Comparison of ENCODE assay signal across 19 cellular contexts in genomic region chr20:33276303-33277113, GRCh38. TPM values are rescaled to one million over a fixed set of nuclear protein-coding genes. Genes with fewer than 3 reads are reported as not detected.
DNase-seq lines count a peak whose midpoint lies in the region; ATAC-seq, FAIRE-seq and TF ChIP-seq lines count a peak whose summit lies in the region.
"Had no signal": no experiment of that assay in that cellular context is flagged by ENCODE, and none has a peak within 500 bp of the region (broad histone marks: within the 10 kb centered on the region; RNA-seq: fewer than 3 reads in every experiment).

No MANE protein-coding gene starts in this region.

- no peak overlapping the region for H4K5ac ChIP-seq in IMR-90 (ENCODE audit: low read depth, low read length)
- H4K5ac ChIP-seq in H1 (ENCODE audit: insufficient read length, low read depth, low read length), result no peak overlapping the region

- TF ChIP-seq POLR2A in IMR-90 (IDR thresholded peaks at IDR 0.05; ENCODE audit: low read depth, low read length) (no peak), H1 (IDR thresholded peaks at IDR 0.05; ENCODE audit: control extremely low read depth in 1 of 2, low read depth in 2 of 2, low read length in 2 of 2) (no peak), ovary (IDR thresholded peaks at IDR 0.05) (no peak)

- no peaks in the 10 kb centered on the region for H3F3A ChIP-seq in neural progenitor cell (ENCODE audit: low read depth)

- ATAC-seq in IMR-90 (ENCODE audit: low read depth) (no peak), left ventricle myocardium superior (no peak)

- H3K9ac ChIP-seq in IMR-90 (ENCODE audit: low read depth, low read length), result no peak overlapping the region
- H3K9ac ChIP-seq in H1 (replicated peaks in 1 of 4; ENCODE audit: extremely low read depth in 1 of 4, low read depth in 3 of 4, low read length in 3 of 4), result no peak overlapping the region
- no peak overlapping the region for H3K9ac ChIP-seq in neural progenitor cell

- TF ChIP-seq EP300 in H1 (IDR thresholded peaks at IDR 0.05; ENCODE audit: borderline replicate concordance in 1 of 2, low read depth in 2 of 2, low read length in 2 of 2) (no peak), ovary (IDR thresholded peaks at IDR 0.05) (no peak)

- peaks cover 2% of the 10 kb centered on the region; the same call in 1 of the 2 replicates for H3K23me2 ChIP-seq in H1 (ENCODE audit: low read depth, low read length)

- H3K14ac ChIP-seq in IMR-90 (replicated peaks; ENCODE audit: low read depth, low read length), result no peak overlapping the region
- no peak overlapping the region for H3K14ac ChIP-seq in H1 (ENCODE audit: insufficient read length)

- in situ Hi-C loops in IMR-90 (cut with MboI; ENCODE audit: low sequenced_read_pairs), result no loop called here

- H3K56ac ChIP-seq in IMR-90 (ENCODE audit: extremely low read depth, insufficient read depth, low read length), result no peak overlapping the region
- no peak overlapping the region for H3K56ac ChIP-seq in H1 (replicated peaks; ENCODE audit: insufficient read length, low read depth, low read length)

- no peaks in the 10 kb centered on the region for H3K9me1 ChIP-seq in IMR-90 (ENCODE audit: insufficient read depth, low read length)

- H3K79me2 ChIP-seq in H1 (ENCODE audit: control insufficient read depth in 1 of 2, insufficient read depth in 2 of 2, low read length in 2 of 2) (no peaks in the 10 kb centered on the region), neural progenitor cell (ENCODE audit: low read depth) (no peaks in the 10 kb centered on the region)

- H4K8ac ChIP-seq in IMR-90 (ENCODE audit: low read depth in 2 of 2, low read length in 2 of 2) (no peak overlapping the region), H1 (ENCODE audit: extremely low read depth, insufficient read depth, low read length) (no peak overlapping the region)

- H3K18ac ChIP-seq in IMR-90 (ENCODE audit: low read depth, low read length) (no peak overlapping the region), H1 (ENCODE audit: extremely low read depth, low read length) (peak overlapping the region; percentile 27; the same call in 1 of the 2 replicates)

- no peaks in the 10 kb centered on the region for H3K4me1 ChIP-seq in IMR-90 (ENCODE audit: control insufficient read depth, insufficient read depth, low read length)
- H3K4me1 ChIP-seq in H1 (replicated peaks in 1 of 4; ENCODE audit: control insufficient read depth in 3 of 4, insufficient read depth in 4 of 4, low read length in 3 of 4), result peaks cover 0 to 14% (median 11%) of the 10 kb centered on the region in 4 experiments; a peak in 6 of 7 replicates
- peaks cover 13% of the 10 kb centered on the region for H3K4me1 ChIP-seq in neural progenitor cell
- H3K4me1 ChIP-seq in ovary (ENCODE audit: insufficient read depth), result no peaks in the 10 kb centered on the region

- no peaks in the 10 kb centered on the region for H3K79me1 ChIP-seq in IMR-90 (ENCODE audit: low read depth in 1 of 2, low read length in 2 of 2)
- no peaks in the 10 kb centered on the region for H3K79me1 ChIP-seq in H1 (ENCODE audit: low read depth, low read length)

- H3K27me3 Mint-ChIP-seq in neural progenitor cell (ENCODE audit: insufficient read depth, low read depth), result peaks cover 23% of the 10 kb centered on the region

- CTCF ChIA-PET in IMR-90 (lab: Yijun Ruan, JAX), result no interaction called here
- CTCF ChIA-PET in H1 (lab: Charles Lee; ENCODE audit: partially characterized antibody), result interaction anchor here (1.4 to 4.6 kb wide), 3 partner anchors 13 to 18 kb away, joined by 3 to 23 read pairs (median 8); no protein-coding TSS in a partner anchor

- H4K91ac ChIP-seq in IMR-90 (ENCODE audit: insufficient read depth, low read depth, low read length) (no peak overlapping the region), H1 (replicated peaks; ENCODE audit: insufficient read length, low read length) (no peak overlapping the region)

- peaks cover 10% of the 10 kb centered on the region for H3K4me1 Mint-ChIP-seq in neural progenitor cell

- H3K23ac ChIP-seq in IMR-90 (ENCODE audit: low read depth, low read length) (no peak overlapping the region), H1 (ENCODE audit: insufficient read length) (no peak overlapping the region)

- H2AK5ac ChIP-seq in IMR-90 (ENCODE audit: low read depth, low read length) (no peak overlapping the region), H1 (ENCODE audit: low read depth, low read length) (no peak overlapping the region)

- no peak overlapping the region for H2BK12ac ChIP-seq in H1 (ENCODE audit: low read depth, low read length)

- H2BK120ac ChIP-seq in IMR-90 (ENCODE audit: low read depth, low read length) (no peak overlapping the region), H1 (replicated peaks; ENCODE audit: low read depth, low read length) (no peak overlapping the region)

- WGBS in IMR-90 (ENCODE audit: extremely low coverage in 2 of 2, insufficient read length in 1 of 2), 2 experiments, result 45% methylated on average over 7 of the region's 12 CpGs; no CpG with 5 or more reads in 1 of the 2 experiments
- WGBS in H1 (ENCODE audit: extremely low coverage in 1 of 2, insufficient coverage in 1 of 2, insufficient read length in 1 of 2, insufficient replicate concordance in 2 of 2, low coverage in 1 of 2, low lambda C conversion rate in 2 of 2, missing lambda C conversion rate in 1 of 2), 2 experiments, result 78% methylated on average over 9 of the region's 12 CpGs; no CpG with 5 or more reads in 1 of the 2 experiments
- 60 to 68% (median 67%) methylated on average over 12 of the region's 12 CpGs for WGBS in ovary, 3 donors

- H3K4me3 ChIP-seq in IMR-90 (ENCODE audit: insufficient read depth, low read depth, low read length) (no peak overlapping the region), H1 (ENCODE audit: extremely low read depth in 1 of 4, insufficient read depth in 2 of 4, low read depth in 3 of 4, low read length in 4 of 4) (no peak overlapping the region), neural progenitor cell (no peak overlapping the region), ovary (no peak overlapping the region)

- H2AFZ ChIP-seq in IMR-90 (replicated peaks; ENCODE audit: low read length, poor library complexity), result peak overlapping the region; percentile 19
- no peak overlapping the region for H2AFZ ChIP-seq in H1 (ENCODE audit: low read length)
- no peak overlapping the region for H2AFZ ChIP-seq in neural progenitor cell (replicated peaks)

- no peak for TF ChIP-seq CTCF in IMR-90 (conservative IDR thresholded peaks at IDR 0.05; ENCODE audit: low read depth, low read length)
- no peak for TF ChIP-seq CTCF in H1 (IDR thresholded peaks at IDR 0.05; ENCODE audit: control extremely low read depth in 1 of 3, insufficient read depth in 1 of 3, low read depth in 1 of 3, low read length in 3 of 3)
- TF ChIP-seq CTCF in neural progenitor cell (IDR thresholded peaks at IDR 0.05), result no peak
- no peak for TF ChIP-seq CTCF in ovary (IDR thresholded peaks at IDR 0.05)

- H3K9me3 ChIP-seq in IMR-90 (ENCODE audit: control insufficient read depth, insufficient read depth, low read length), result no peaks in the 10 kb centered on the region
- no peaks in the 10 kb centered on the region for H3K9me3 ChIP-seq in H1 (ENCODE audit: insufficient read depth in 2 of 2, low read depth in 1 of 2, low read length in 1 of 2)
- H3K9me3 ChIP-seq in neural progenitor cell (ENCODE audit: low read depth), result no peaks in the 10 kb centered on the region
- no peaks in the 10 kb centered on the region for H3K9me3 ChIP-seq in ovary

- H3K36me3 ChIP-seq in IMR-90 (ENCODE audit: control insufficient read depth, insufficient read depth, low read length) (no peaks in the 10 kb centered on the region), H1 (ENCODE audit: control insufficient read depth in 2 of 4, insufficient read depth in 4 of 4, low read length in 3 of 4) (no peaks in the 10 kb centered on the region), neural progenitor cell (no peaks in the 10 kb centered on the region), ovary (no peaks in the 10 kb centered on the region)

- intact Hi-C loops in IMR-90 (cut with micrococcal nuclease) (no loop called here), left ventricle myocardium superior (cut with micrococcal nuclease) (no loop called here), ovary (cut with DNase I) (no loop called here)

- H2BK5ac ChIP-seq in IMR-90 (ENCODE audit: low read depth, low read length, poor library complexity, severe bottlenecking), result no peak overlapping the region
- H2BK5ac ChIP-seq in H1 (ENCODE audit: low read depth, low read length), result no peak overlapping the region; the same call in 1 of the 2 replicates

- no peak overlapping the region for H3K4ac ChIP-seq in IMR-90 (ENCODE audit: low read depth, low read length)
- no peak overlapping the region for H3K4ac ChIP-seq in H1 (replicated peaks; ENCODE audit: insufficient read length, low read depth, low read length)

- H3K36me3 Mint-ChIP-seq in neural progenitor cell, result no peaks in the 10 kb centered on the region

- DNase-seq in ELF-1 (ENCODE audit: low read depth, low spot score) (peak; percentile 22), IMR-90 (no peak), H1 (ENCODE audit: low read depth in 1 of 2, low spot score in 2 of 2) (no peak), neural progenitor cell (ENCODE audit: low spot score) (no peak), putamen (ENCODE audit: low spot score) (no peak), left ventricle myocardium superior (no peak), ovary (no peak)
- no peak for DNase-seq in stimulated activated naive CD4-positive, alpha-beta T cell (lab: John Stamatoyannopoulos, UW)
- DNase-seq: ACHN; CD4-positive, alpha-beta T cell; DMS79; GDM1; GOT3; MM.1S; NCI-H1930; SHP77 treated with DMSO at 0.1 percent for 48 hours had no signal

- H3K4me2 ChIP-seq in IMR-90 (ENCODE audit: low read depth, low read length), result no peak overlapping the region
- no peak overlapping the region for H3K4me2 ChIP-seq in H1 (ENCODE audit: insufficient read depth in 1 of 2, low read depth in 2 of 2, low read length in 2 of 2)
- H3K4me2 ChIP-seq in neural progenitor cell, result no peak overlapping the region

- H2AK9ac ChIP-seq in IMR-90 (replicated peaks; ENCODE audit: low read depth, low read length, poor library complexity), result no peak overlapping the region

- no peak overlapping the region for H3K4me3 Mint-ChIP-seq in neural progenitor cell
- H3K4me3 Mint-ChIP-seq: CD4-positive, alpha-beta T cell had no signal

- H4K20me1 ChIP-seq in IMR-90 (ENCODE audit: insufficient read depth, low read length) (no peaks in the 10 kb centered on the region), H1 (replicated peaks in 1 of 2; ENCODE audit: control insufficient read depth in 1 of 2, insufficient read depth in 2 of 2, low read length in 2 of 2) (no peaks in the 10 kb centered on the region), neural progenitor cell (ENCODE audit: low read depth) (no peaks in the 10 kb centered on the region)

- H2BK15ac ChIP-seq in IMR-90 (ENCODE audit: low read depth, low read length) (no peak overlapping the region), H1 (ENCODE audit: low read length) (peak overlapping the region; percentile 46; the same call in 1 of the 2 replicates)

- H2BK20ac ChIP-seq in IMR-90 (ENCODE audit: low read depth, low read length) (no peak overlapping the region), H1 (ENCODE audit: low read length) (peak overlapping the region; percentile 80; the same call in 1 of the 2 replicates)

- H3K27ac Mint-ChIP-seq in neural progenitor cell, result peak overlapping the region; percentile 61
- H3K27ac Mint-ChIP-seq: CD4-positive, alpha-beta T cell had no signal

- POLR2A ChIA-PET in IMR-90 (lab: Charles Lee; ENCODE audit: unreplicated experiment) (no interaction called here), H1 (lab: Charles Lee; ENCODE audit: partially characterized antibody) (no interaction called here)

- dilution Hi-C loops in IMR-90 (cut with HindIII; ENCODE audit: low sequenced_read_pairs, unreplicated experiment), result no loop called here

- TF ChIP-seq RAD21 in IMR-90 (IDR thresholded peaks at IDR 0.05; ENCODE audit: low read length) (no peak), H1 (IDR thresholded peaks at IDR 0.05 in 1 of 2, conservative IDR thresholded peaks at IDR 0.05 in 1 of 2; ENCODE audit: low read depth in 2 of 2, low read length in 2 of 2) (no peak)

- no peak overlapping the region for H3K27ac ChIP-seq in IMR-90 (ENCODE audit: insufficient read depth, low read length)
- no peak overlapping the region for H3K27ac ChIP-seq in H1 (ENCODE audit: low read depth, low read length)
- H3K27ac ChIP-seq in neural progenitor cell, result no peak overlapping the region
- no peak overlapping the region for H3K27ac ChIP-seq in ovary

- H3K9me3 Mint-ChIP-seq in neural progenitor cell, result no peaks in the 10 kb centered on the region
- H3K9me3 Mint-ChIP-seq: CD4-positive, alpha-beta T cell had no signal

- H3K27me3 ChIP-seq in IMR-90 (ENCODE audit: control insufficient read depth, insufficient read depth, low read length) (peaks cover 22% of the 10 kb centered on the region), H1 (replicated peaks in 1 of 4; ENCODE audit: control insufficient read depth in 3 of 4, extremely low read depth in 1 of 4, insufficient read depth in 3 of 4, low read length in 3 of 4) (no peaks in the 10 kb centered on the region), neural progenitor cell (no peaks in the 10 kb centered on the region), ovary (no peaks in the 10 kb centered on the region)

- BruUV-seq in IMR-90 (replicated peaks; lab: Mats Ljungman, UMichigan), result no TSS peak

- FAIRE-seq in H1 (lab: Jason Lieb, UNC), result no peak
- FAIRE-seq: GM12892, RCC 7860 had no signal

RNA-seq across cellular contexts. Expression of gene BPIFB1, which starts 6.5 kb away (rescaled TPM):
- not detected in 2 replicates for total RNA-seq in IMR-90 (2012; rRNA removed)
- not detected in 2 replicates for polyA plus RNA-seq in IMR-90 (2012; rRNA removed)
- polyA plus RNA-seq in IMR-90 (2012; cell fraction: cytosol; rRNA removed), result not detected in 2 replicates
- not detected in 2 replicates for polyA plus RNA-seq in IMR-90 (2012; cell fraction: nucleus; rRNA removed; ENCODE audit: low replicate concordance)
- not detected in 2 replicates for total RNA-seq in H1 (2021; fragmentation: NEBNext Ultra II Directional; extraction: Animal tissue kit (Norgen Biotek cat#: 25700))
- polyA plus RNA-seq in H1 (2011; rRNA removed), result not detected in 2 replicates
- polyA plus RNA-seq in H1 (2011; cell fraction: cytosol; rRNA removed), result not detected
- not detected for polyA plus RNA-seq in H1 (2011; cell fraction: nucleus; rRNA removed)
- not detected in 4 replicates for polyA plus RNA-seq in H1 (2012, experiment 1 of 2)
- not detected for polyA plus RNA-seq in H1 (2012, experiment 2 of 2)
- not detected for polyA plus RNA-seq in H1 (2013, experiment 1 of 2)
- polyA plus RNA-seq in H1 (2013, experiment 2 of 2), result not detected
- polyA minus RNA-seq in H1 (2011; rRNA and poly(A)+ RNA removed), result not detected in 2 replicates
- not detected for polyA minus RNA-seq in H1 (2011; cell fraction: cytosol; rRNA and poly(A)+ RNA removed)
- polyA minus RNA-seq in H1 (2011; cell fraction: nucleus; rRNA and poly(A)+ RNA removed), result not detected
- total RNA-seq in neural progenitor cell (ENCODE audit: low replicate concordance), result not detected in 2 replicates
- total RNA-seq in left ventricle myocardium superior, result not detected
- total RNA-seq in ovary, result under 1 TPM in 1 of 7 donors, not detected in 6; 0.15 TPM
- not detected for polyA plus RNA-seq in ovary
- total RNA-seq: CD4-positive, alpha-beta T cell; NCI-H460 had no signal

RNA-seq across cellular contexts. Expression of gene BPIFA1, which starts 40.7 kb away (rescaled TPM):
- not detected in 2 replicates for total RNA-seq in IMR-90 (2012; rRNA removed)
- polyA plus RNA-seq in IMR-90 (2012; rRNA removed), result not detected in 2 replicates
- polyA plus RNA-seq in IMR-90 (2012; cell fraction: cytosol; rRNA removed), result not detected in 2 replicates
- polyA plus RNA-seq in IMR-90 (2012; cell fraction: nucleus; rRNA removed; ENCODE audit: low replicate concordance), result not detected in 2 replicates
- not detected in 2 replicates for total RNA-seq in H1 (2021; fragmentation: NEBNext Ultra II Directional; extraction: Animal tissue kit (Norgen Biotek cat#: 25700))
- not detected in 2 replicates for polyA plus RNA-seq in H1 (2011; rRNA removed)
- polyA plus RNA-seq in H1 (2011; cell fraction: cytosol; rRNA removed), result not detected
- not detected for polyA plus RNA-seq in H1 (2011; cell fraction: nucleus; rRNA removed)
- polyA plus RNA-seq in H1 (2012, experiment 1 of 2), result not detected in 4 replicates
- polyA plus RNA-seq in H1 (2012, experiment 2 of 2), result not detected
- not detected for polyA plus RNA-seq in H1 (2013, experiment 1 of 2)
- not detected for polyA plus RNA-seq in H1 (2013, experiment 2 of 2)
- not detected in 2 replicates for polyA minus RNA-seq in H1 (2011; rRNA and poly(A)+ RNA removed)
- polyA minus RNA-seq in H1 (2011; cell fraction: cytosol; rRNA and poly(A)+ RNA removed), result not detected
- polyA minus RNA-seq in H1 (2011; cell fraction: nucleus; rRNA and poly(A)+ RNA removed), result not detected
- not detected in 2 replicates for total RNA-seq in neural progenitor cell (ENCODE audit: low replicate concordance)
- not detected for total RNA-seq in left ventricle myocardium superior
- total RNA-seq in ovary, result not detected
- not detected for polyA plus RNA-seq in ovary
- total RNA-seq: CD4-positive, alpha-beta T cell; NCI-H460 had no signal

RNA-seq across cellular contexts. Expression of gene BPIFA3, which starts 59.4 kb away (rescaled TPM):
- not detected in 2 replicates for total RNA-seq in IMR-90 (2012; rRNA removed)
- polyA plus RNA-seq in IMR-90 (2012; rRNA removed), result not detected in 2 replicates
- not detected in 2 replicates for polyA plus RNA-seq in IMR-90 (2012; cell fraction: cytosol; rRNA removed)
- not detected in 2 replicates for polyA plus RNA-seq in IMR-90 (2012; cell fraction: nucleus; rRNA removed; ENCODE audit: low replicate concordance)
- not detected in 2 replicates for total RNA-seq in H1 (2021; fragmentation: NEBNext Ultra II Directional; extraction: Animal tissue kit (Norgen Biotek cat#: 25700))
- polyA plus RNA-seq in H1 (2011; rRNA removed), result not detected in 2 replicates
- not detected for polyA plus RNA-seq in H1 (2011; cell fraction: cytosol; rRNA removed)
- not detected for polyA plus RNA-seq in H1 (2011; cell fraction: nucleus; rRNA removed)
- not detected in 4 replicates for polyA plus RNA-seq in H1 (2012, experiment 1 of 2)
- not detected for polyA plus RNA-seq in H1 (2012, experiment 2 of 2)
- not detected for polyA plus RNA-seq in H1 (2013, experiment 1 of 2)
- not detected for polyA plus RNA-seq in H1 (2013, experiment 2 of 2)
- not detected in 2 replicates for polyA minus RNA-seq in H1 (2011; rRNA and poly(A)+ RNA removed)
- not detected for polyA minus RNA-seq in H1 (2011; cell fraction: cytosol; rRNA and poly(A)+ RNA removed)
- not detected for polyA minus RNA-seq in H1 (2011; cell fraction: nucleus; rRNA and poly(A)+ RNA removed)
- total RNA-seq in neural progenitor cell (ENCODE audit: low replicate concordance), result not detected in 2 replicates
- not detected for total RNA-seq in left ventricle myocardium superior
- not detected for total RNA-seq in ovary
- polyA plus RNA-seq in ovary, result not detected
- total RNA-seq: CD4-positive, alpha-beta T cell; NCI-H460 had no signal
